Comparison of ENCODE assay signal across 9 cellular contexts in the genomic region with DNA sequence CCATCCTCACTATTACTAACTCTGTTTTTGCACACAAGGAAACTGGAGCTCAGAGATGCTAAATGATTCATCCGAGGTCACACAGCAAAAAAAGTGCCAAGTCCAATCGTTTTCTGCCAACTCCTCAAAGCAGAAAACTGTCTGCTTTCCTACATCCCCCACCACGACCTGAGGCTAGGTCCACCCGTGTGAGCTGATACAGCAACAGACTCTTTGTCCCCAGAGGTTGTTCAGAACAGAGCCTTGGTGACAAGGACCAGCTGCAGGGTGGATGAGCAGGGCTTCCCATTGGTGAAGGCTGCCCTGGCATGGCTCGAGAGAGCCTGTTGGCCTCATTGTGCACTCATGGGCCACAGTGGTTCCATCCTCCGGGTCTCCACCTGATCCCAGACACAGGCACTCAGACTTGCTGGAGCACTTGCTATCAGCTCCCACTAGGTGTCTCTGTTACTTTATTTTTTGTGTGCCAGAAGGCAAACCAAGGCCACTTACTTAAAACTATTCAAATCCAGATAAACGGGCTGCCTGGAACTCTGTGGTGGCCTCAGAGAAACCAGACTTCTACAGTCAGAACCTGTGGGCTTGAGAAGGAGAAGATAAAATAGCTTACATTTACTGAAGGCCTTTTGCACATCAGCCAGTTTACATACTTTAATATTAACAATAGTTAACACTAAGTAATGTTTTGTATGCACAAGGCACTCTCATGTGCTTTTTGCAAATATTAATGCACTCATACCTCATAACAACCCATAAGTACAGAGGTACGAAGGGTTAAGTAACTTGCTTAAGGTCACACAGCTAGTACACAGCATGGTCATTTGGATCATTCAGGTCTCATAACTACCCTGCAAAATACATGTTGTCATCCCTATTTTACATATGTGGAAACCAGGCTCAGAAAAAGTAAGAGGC.
DNase-seq lines count a peak whose midpoint lies in the region; ATAC-seq and TF ChIP-seq lines count a peak whose summit lies in the region.
"Had no signal": no experiment of that assay in that cellular context is flagged by ENCODE, and none has a peak within 500 bp of the region (broad histone marks: within the 10 kb centered on the region; RNA-seq: fewer than 3 reads in every experiment).

No MANE protein-coding gene starts in this region.

- no peaks in the 10 kb centered on the region for H4K20me1 ChIP-seq in neural progenitor cell (ENCODE audit: low read depth)

- no peak overlapping the region for H3K27ac Mint-ChIP-seq in neural progenitor cell

- peaks cover 3% of the 10 kb centered on the region for H3K27me3 Mint-ChIP-seq in neural progenitor cell (ENCODE audit: insufficient read depth, low read depth)

- H3K4me2 ChIP-seq in neural progenitor cell, result no peak overlapping the region

- H3K9me3 Mint-ChIP-seq in neural progenitor cell, result peaks cover 11% of the 10 kb centered on the region

- no peaks in the 10 kb centered on the region for H3K36me3 Mint-ChIP-seq in neural progenitor cell

- DNase-seq in NCI-H2081 (lab: John Stamatoyannopoulos, UW), result peak; percentile 58
- DNase-seq in NCI-H2081 treated with DMSO at 0.1 percent for 48 hours (lab: John Stamatoyannopoulos, UW), result no peak
- peak; percentile 70 for DNase-seq in NCI-H460 (ENCODE audit: extremely low read depth, low read depth)
- DNase-seq in activated CD4-positive, alpha-beta T cell treated with anti-CD3 and anti-CD28 coated beads, Interleukin-2, amount 50 U/mL, for 48 hours, result peak; percentile 18 to 26
- peak; percentile 86 for DNase-seq in fibroblast of villous mesenchyme (ENCODE audit: low read depth)
- peak; percentile 79 for DNase-seq in neural progenitor cell (ENCODE audit: low spot score)

- no peak overlapping the region for H3K9ac ChIP-seq in neural progenitor cell

- no peaks in the 10 kb centered on the region for H3K27me3 ChIP-seq in neural progenitor cell

- no peaks in the 10 kb centered on the region for H3F3A ChIP-seq in neural progenitor cell (ENCODE audit: low read depth)

- peak; percentile 93 for TF ChIP-seq CTCF in fibroblast of villous mesenchyme (IDR thresholded peaks at IDR 0.05; ENCODE audit: insufficient read depth, low read depth, low read length)
- TF ChIP-seq CTCF in neural progenitor cell (IDR thresholded peaks at IDR 0.05), result peak; percentile 91

- no peak overlapping the region for H3K27ac ChIP-seq in neural progenitor cell

- no peaks in the 10 kb centered on the region for H3K9me3 ChIP-seq in neural progenitor cell (ENCODE audit: low read depth)

- no peak overlapping the region for H3K4me3 ChIP-seq in fibroblast of villous mesenchyme (ENCODE audit: low read depth, low read length)
- H3K4me3 ChIP-seq in neural progenitor cell, result no peak overlapping the region

- ATAC-seq in HG03342 (IDR thresholded peaks at IDR 0.05; ENCODE audit: unreplicated experiment) (peak; percentile 66), HG02623 (IDR thresholded peaks at IDR 0.05; ENCODE audit: unreplicated experiment) (no peak)

- H3K36me3 ChIP-seq in neural progenitor cell, result no peaks in the 10 kb centered on the region

- H3K4me1 ChIP-seq in neural progenitor cell, result no peaks in the 10 kb centered on the region

- H3K4me1 Mint-ChIP-seq in neural progenitor cell, result no peaks in the 10 kb centered on the region
- H3K4me1 Mint-ChIP-seq: central memory CD8-positive, alpha-beta T cell had no signal

- H2AFZ ChIP-seq in neural progenitor cell (replicated peaks), result peak overlapping the region; percentile 66

- H3K79me2 ChIP-seq in neural progenitor cell (ENCODE audit: low read depth), result no peaks in the 10 kb centered on the region

- H3K4me3 Mint-ChIP-seq in neural progenitor cell, result no peak overlapping the region
- H3K4me3 Mint-ChIP-seq: central memory CD8-positive, alpha-beta T cell had no signal
